16 cellular contexts compared by ENCODE assay signal in genomic region chr1:213976665-213977485, GRCh38.
"Had no signal": no experiment of that assay in that cellular context is flagged by ENCODE, and none has a peak within 500 bp of the region (broad histone marks: within the 10 kb centered on the region; RNA-seq: fewer than 3 reads in every experiment).

No MANE protein-coding gene starts in this region.

- DNase-seq: activated CD4-positive, alpha-beta T cell treated with anti-CD3 and anti-CD28 coated beads for 36 hours; activated CD8-positive, alpha-beta memory T cell treated with anti-CD3 and anti-CD28 coated beads, Interleukin-2, amount 50 U/mL, for 4 hours; activated CD8-positive, alpha-beta T cell treated with anti-CD3 and anti-CD28 coated beads for 36 hours; activated naive CD4-positive, alpha-beta T cell; aorta; foreskin keratinocyte; head of caudate nucleus; islet precursor cell; spleen; stimulated activated CD4-positive, alpha-beta T cell treated with anti-CD3 and anti-CD28 coated beads, Interleukin-1b, Interleukin-23, amount 100 ng/mL, for 48 hours; SW 1271; T-helper 9 cell had no signal

- H3K9me3 ChIP-seq: spleen, tibial nerve had no signal

- H3K36me3 ChIP-seq: spleen, tibial nerve had no signal

- H3K4me3 Mint-ChIP-seq: activated CD4-positive, alpha-beta T cell treated with anti-CD3 and anti-CD28 coated beads for 36 hours; activated CD8-positive, alpha-beta T cell treated with anti-CD3 and anti-CD28 coated beads for 36 hours; mesothelial cell of epicardium; stimulated activated memory B cell treated with anti-CD40 and anti-IgM and Interleukin-4, amounts not matched to agents 10 μg/mL and 1 μg/mL and 100 μg/mL, for 72 hours had no signal

- H3K9me3 Mint-ChIP-seq: mesothelial cell of epicardium had no signal

- H3K4me3 ChIP-seq: spleen, tibial nerve had no signal

- H3K27ac Mint-ChIP-seq: activated CD4-positive, alpha-beta T cell treated with anti-CD3 and anti-CD28 coated beads for 36 hours; activated CD8-positive, alpha-beta T cell treated with anti-CD3 and anti-CD28 coated beads for 36 hours; mesothelial cell of epicardium; stimulated activated memory B cell treated with anti-CD40 and anti-IgM and Interleukin-4, amounts not matched to agents 10 μg/mL and 1 μg/mL and 100 μg/mL, for 72 hours had no signal

- H3K36me3 Mint-ChIP-seq: mesothelial cell of epicardium; stimulated activated memory B cell treated with anti-CD40 and anti-IgM and Interleukin-4, amounts not matched to agents 10 μg/mL and 1 μg/mL and 100 μg/mL, for 72 hours had no signal

- ATAC-seq: activated CD4-positive, alpha-beta T cell treated with anti-CD3 and anti-CD28 coated beads for 36 hours; activated CD8-positive, alpha-beta T cell treated with anti-CD3 and anti-CD28 coated beads for 36 hours; foreskin keratinocyte; stimulated activated memory B cell treated with anti-CD40 and anti-IgM and Interleukin-4, amounts not matched to agents 10 μg/mL and 1 μg/mL and 100 μg/mL, for 72 hours had no signal

- H3K27ac ChIP-seq: foreskin keratinocyte, spleen, tibial nerve, VCaP had no signal
